In genomic region chr15:92393994-92394326, GRCh38 we compare ENCODE assay signal across 8 cellular contexts. TPM values are rescaled to one million over a fixed set of nuclear protein-coding genes. Genes with fewer than 3 reads are reported as not detected.
DNase-seq lines count a peak whose midpoint lies in the region; ATAC-seq, FAIRE-seq and TF ChIP-seq lines count a peak whose summit lies in the region.

No MANE protein-coding gene starts in this region.

- H3K4me3 ChIP-seq in iPS-18c (ENCODE audit: insufficient read depth, low read depth, low read length) (peak overlapping the region; percentile 81), stomach (peak overlapping the region; percentile 24 to 41 (median 36))

- no peak for TF ChIP-seq CTCF in stomach (IDR thresholded peaks at IDR 0.05)

- no peaks in the 10 kb centered on the region for H3K9me3 ChIP-seq in iPS-18c (ENCODE audit: control insufficient read depth, insufficient read depth, low read length)
- H3K9me3 ChIP-seq in stomach: no peaks in the 10 kb centered on the region

- H3K9me3 Mint-ChIP-seq in activated CD4-positive, alpha-beta T cell treated with anti-CD3 and anti-CD28 coated beads for 36 hours (ENCODE audit: low read depth): no peaks in the 10 kb centered on the region
- H3K9me3 Mint-ChIP-seq in activated naive CD8-positive, alpha-beta T cell treated with anti-CD3 and anti-CD28 coated beads, Interleukin-2, amount 10 ng/mL, durations not matched to agents 7 days and 5 days: no peaks in the 10 kb centered on the region

- 0 to 2% (median 1%) methylated on average over 11 to 34 of the region's 34 CpGs for WGBS in stomach, 5 donors

- intact Hi-C loops in activated CD4-positive, alpha-beta T cell treated with anti-CD3 and anti-CD28 coated beads for 36 hours (cut with DNase I, micrococcal nuclease): loop anchor here in 1 of 2 experiments (10.0 kb wide), 1 partner anchor 321 kb away; no protein-coding TSS in a partner anchor
- intact Hi-C loops in stomach (cut with DNase I; ENCODE audit: low total_unique reads): no loop called here

- H3K27ac Mint-ChIP-seq in activated CD4-positive, alpha-beta T cell treated with anti-CD3 and anti-CD28 coated beads for 36 hours: no peak overlapping the region
- H3K27ac Mint-ChIP-seq in activated naive CD8-positive, alpha-beta T cell treated with anti-CD3 and anti-CD28 coated beads, Interleukin-2, amount 10 ng/mL, durations not matched to agents 7 days and 5 days: no peak overlapping the region

- H3K36me3 Mint-ChIP-seq in activated CD4-positive, alpha-beta T cell treated with anti-CD3 and anti-CD28 coated beads for 36 hours (ENCODE audit: low read depth): no peaks in the 10 kb centered on the region
- no peaks in the 10 kb centered on the region for H3K36me3 Mint-ChIP-seq in activated naive CD8-positive, alpha-beta T cell treated with anti-CD3 and anti-CD28 coated beads, Interleukin-2, amount 10 ng/mL, durations not matched to agents 7 days and 5 days

- FAIRE-seq in urothelium cell line (lab: Jason Lieb, UNC): no peak

- peaks cover 17 to 24% (median 19%) of the 10 kb centered on the region in 4 donors for H3K4me1 ChIP-seq in stomach

- CTCF ChIA-PET in activated CD4-positive, alpha-beta T cell treated with anti-CD3 and anti-CD28 coated beads for 36 hours (lab: Charles Lee): interaction anchor here (2.1 kb wide), 1 partner anchor 321 kb away, joined by 5 read pairs; no protein-coding TSS in a partner anchor

- POLR2A ChIA-PET in activated CD4-positive, alpha-beta T cell treated with anti-CD3 and anti-CD28 coated beads for 36 hours (lab: Charles Lee): interaction anchor here (0.6 kb wide), 1 partner anchor 438 kb away, joined by 5 read pairs; no protein-coding TSS in a partner anchor
- POLR2A ChIA-PET in activated naive CD8-positive, alpha-beta T cell treated with anti-CD3 and anti-CD28 coated beads, Interleukin-2, amount 10 ng/mL, durations not matched to agents 7 days and 5 days (lab: Charles Lee): no interaction called here

- peaks cover 12 to 83% (median 55%) of the 10 kb centered on the region in 3 donors for H3K27me3 ChIP-seq in stomach

- peaks cover 8% of the 10 kb centered on the region for H3K4me1 Mint-ChIP-seq in activated CD4-positive, alpha-beta T cell treated with anti-CD3 and anti-CD28 coated beads for 36 hours
- peaks cover 9% of the 10 kb centered on the region for H3K4me1 Mint-ChIP-seq in activated naive CD8-positive, alpha-beta T cell treated with anti-CD3 and anti-CD28 coated beads, Interleukin-2, amount 10 ng/mL, durations not matched to agents 7 days and 5 days

- no peak for TF ChIP-seq EP300 in stomach (IDR thresholded peaks at IDR 0.05)

- TF ChIP-seq POLR2A in stomach (IDR thresholded peaks at IDR 0.05): no peak

- H3K36me3 ChIP-seq in stomach: no peaks in the 10 kb centered on the region

- no peak overlapping the region for H3K4me3 Mint-ChIP-seq in activated CD4-positive, alpha-beta T cell treated with anti-CD3 and anti-CD28 coated beads for 36 hours
- H3K4me3 Mint-ChIP-seq in activated naive CD8-positive, alpha-beta T cell treated with anti-CD3 and anti-CD28 coated beads, Interleukin-2, amount 10 ng/mL, durations not matched to agents 7 days and 5 days: peak overlapping the region; percentile 23

- H3K27ac ChIP-seq in stomach: no peak overlapping the region

- ATAC-seq in activated CD4-positive, alpha-beta T cell treated with anti-CD3 and anti-CD28 coated beads for 36 hours: no peak
- no peak for ATAC-seq in activated naive CD8-positive, alpha-beta T cell treated with anti-CD3 and anti-CD28 coated beads, Interleukin-2, amount 10 ng/mL, durations not matched to agents 7 days and 5 days (ENCODE audit: low read depth)
- no peak for ATAC-seq in HG03159 (IDR thresholded peaks at IDR 0.05; ENCODE audit: unreplicated experiment)

- peaks cover 54% of the 10 kb centered on the region for H3K27me3 Mint-ChIP-seq in activated CD4-positive, alpha-beta T cell treated with anti-CD3 and anti-CD28 coated beads for 36 hours
- H3K27me3 Mint-ChIP-seq in activated naive CD8-positive, alpha-beta T cell treated with anti-CD3 and anti-CD28 coated beads, Interleukin-2, amount 10 ng/mL, durations not matched to agents 7 days and 5 days: peaks cover 64% of the 10 kb centered on the region

- peak; percentile 6 for DNase-seq in activated CD4-positive, alpha-beta T cell treated with anti-CD3 and anti-CD28 coated beads for 36 hours
- DNase-seq in activated CD4-positive, alpha-beta T cell treated with anti-CD3 and anti-CD28 coated beads for 4 hours: no peak
- peak; percentile 33 for DNase-seq in activated naive CD8-positive, alpha-beta T cell treated with anti-CD3 and anti-CD28 coated beads, Interleukin-2, amount 10 ng/mL, durations not matched to agents 7 days and 5 days
- DNase-seq in stomach: no peak
- no peak for DNase-seq in urothelium cell line (ENCODE audit: low spot score)
- DNase-seq in stimulated activated CD8-positive, alpha-beta memory T cell treated with anti-CD3 and anti-CD28 coated beads, Interleukin-4, amount 100 ng/mL, for 48 hours: no peak

RNA-seq across cellular contexts. Expression of gene ST8SIA2, which starts 0.3 kb away (rescaled TPM):
- total RNA-seq in activated CD4-positive, alpha-beta T cell treated with anti-CD3 and anti-CD28 coated beads for 36 hours: not detected
- not detected for total RNA-seq in activated naive CD8-positive, alpha-beta T cell treated with anti-CD3 and anti-CD28 coated beads, Interleukin-2, amount 10 ng/mL, durations not matched to agents 7 days and 5 days
- 1 to 10 TPM in 1 of 5 donors, not detected in 4; 1.1 TPM for total RNA-seq in stomach
- not detected for polyA plus RNA-seq in stomach

Comparison
In these comparisons a context has a peak if more than half of its experiments do, and no peak if none do; other contexts are left out.
1. DNase-seq: peak in activated CD4-positive, alpha-beta T cell treated with anti-CD3 and anti-CD28 coated beads for 36 hours (single experiment) and activated naive CD8-positive, alpha-beta T cell treated with anti-CD3 and anti-CD28 coated beads, Interleukin-2, amount 10 ng/mL, durations not matched to agents 7 days and 5 days (single experiment); none in activated CD4-positive, alpha-beta T cell treated with anti-CD3 and anti-CD28 coated beads for 4 hours (0 of 2), stomach (single experiment), urothelium cell line (single experiment) and stimulated activated CD8-positive, alpha-beta memory T cell treated with anti-CD3 and anti-CD28 coated beads, Interleukin-4, amount 100 ng/mL, for 48 hours (single experiment).